ENCODE assay signal across 9 cellular contexts in genomic region chr1:7703321-7704213, GRCh38.
DNase-seq lines count a peak whose midpoint lies in the region; ATAC-seq, FAIRE-seq and TF ChIP-seq lines count a peak whose summit lies in the region.
"Had no signal": no experiment of that assay in that cellular context is flagged by ENCODE, and none has a peak within 500 bp of the region (broad histone marks: within the 10 kb centered on the region; RNA-seq: fewer than 3 reads in every experiment).

No MANE protein-coding gene starts in this region.

- WGBS in prostate gland: 16% methylated on average over 28 of the region's 60 CpGs

- DNase-seq in DMS 273 (lab: John Stamatoyannopoulos, UW; ENCODE audit: unreplicated experiment) (peak; percentile 66), DMS 273 treated with DMSO at 0.1 percent for 48 hours (lab: John Stamatoyannopoulos, UW) (no peak), SK-N-MC (ENCODE audit: low read depth, low spot score) (no peak), prostate gland (ENCODE audit: low spot score) (no peak), GM19239 (ENCODE audit: insufficient read length, low spot score) (no peak)

- H3K9ac ChIP-seq in SK-N-MC (ENCODE audit: insufficient read length) (no peak overlapping the region), endocrine pancreas (ENCODE audit: control insufficient read depth, insufficient read depth, low read length) (peak overlapping the region; percentile 10)

- H3K9me3 ChIP-seq in SK-N-MC (ENCODE audit: low read depth, low read length): no peaks in the 10 kb centered on the region
- H3K9me3 ChIP-seq in endocrine pancreas (ENCODE audit: control insufficient read depth, low read length): no peaks in the 10 kb centered on the region
- H3K9me3 ChIP-seq in prostate gland: no peaks in the 10 kb centered on the region

- H3K36me3 ChIP-seq in SK-N-MC (ENCODE audit: insufficient read depth, low read length): no peaks in the 10 kb centered on the region
- H3K36me3 ChIP-seq in endocrine pancreas (ENCODE audit: control insufficient read depth, insufficient read depth, low read length): no peaks in the 10 kb centered on the region
- no peaks in the 10 kb centered on the region for H3K36me3 ChIP-seq in prostate gland

- no peak for TF ChIP-seq CTCF in prostate gland (IDR thresholded peaks at IDR 0.05)

- H3K4me3 ChIP-seq in SK-N-MC (peak overlapping the region; percentile 54), endocrine pancreas (ENCODE audit: control insufficient read depth, insufficient read depth, low read length) (no peak overlapping the region), prostate gland (peak overlapping the region; percentile 33)

- no peak overlapping the region for H3K27ac ChIP-seq in SK-N-MC
- no peak overlapping the region for H3K27ac ChIP-seq in prostate gland
- H3K27ac ChIP-seq: 22Rv1 had no signal

- TF ChIP-seq POLR2A in prostate gland (IDR thresholded peaks at IDR 0.05): no peak

- H3K27me3 ChIP-seq in endocrine pancreas (ENCODE audit: control insufficient read depth, insufficient read depth, low read length): no peaks in the 10 kb centered on the region
- no peaks in the 10 kb centered on the region for H3K27me3 ChIP-seq in prostate gland (replicated peaks; ENCODE audit: insufficient read depth)

- no peak for ATAC-seq in GM19023 (IDR thresholded peaks at IDR 0.05; ENCODE audit: unreplicated experiment)
- no peak for ATAC-seq in GM19452 (IDR thresholded peaks at IDR 0.05; ENCODE audit: unreplicated experiment)

- intact Hi-C loops in prostate gland (cut with DNase I): no loop called here

- H3K4me1 ChIP-seq in endocrine pancreas (ENCODE audit: control insufficient read depth, insufficient read depth, low read length) (no peaks in the 10 kb centered on the region), prostate gland (replicated peaks) (no peaks in the 10 kb centered on the region)

- no peak for FAIRE-seq in GM19239 (lab: Jason Lieb, UNC)
